Comparison of ENCODE assay signal across 1 cellular context in the genomic region with DNA sequence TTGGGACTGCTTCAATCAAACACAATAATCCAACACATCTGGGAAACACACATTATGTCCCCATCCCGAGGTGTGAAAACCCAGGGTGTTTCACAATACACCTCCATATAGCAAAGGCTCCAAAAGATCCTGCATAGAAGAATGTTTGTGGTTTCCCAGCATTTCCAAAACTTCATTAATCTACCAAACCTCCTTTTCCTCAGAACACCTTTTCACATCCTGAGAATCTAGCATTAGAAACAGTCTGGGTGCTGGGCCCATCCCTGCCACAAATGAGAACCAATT.
TF ChIP-seq lines count a peak whose summit lies in the region.

No MANE protein-coding gene starts in this region.

TF ChIP-seq in K562, 482 proteins besides CTCF, POLR2A, EP300 and RAD21:
- TF ChIP-seq ELF2 (CRISPR knock-in tag; IDR thresholded peaks at IDR 0.05): 0 out of 2 replicates have a peak, but pooled peaks have one; percentile 43
- no peak for TF ChIP-seq ZNF324 (CRISPR knock-in tag; IDR thresholded peaks at IDR 0.05)
- TF ChIP-seq NR3C1 (CRISPR knock-in tag; IDR thresholded peaks at IDR 0.05): no peak
- TF ChIP-seq CEBPB (tag; IDR thresholded peaks at IDR 0.05): peak; percentile 65
- TF ChIP-seq KLF10 (CRISPR knock-in tag; IDR thresholded peaks at IDR 0.05): no peak
- no peak for TF ChIP-seq IRF2 (CRISPR knock-in tag; IDR thresholded peaks at IDR 0.05)
